ENCODE assay signal across 20 cellular contexts in the genomic region with DNA sequence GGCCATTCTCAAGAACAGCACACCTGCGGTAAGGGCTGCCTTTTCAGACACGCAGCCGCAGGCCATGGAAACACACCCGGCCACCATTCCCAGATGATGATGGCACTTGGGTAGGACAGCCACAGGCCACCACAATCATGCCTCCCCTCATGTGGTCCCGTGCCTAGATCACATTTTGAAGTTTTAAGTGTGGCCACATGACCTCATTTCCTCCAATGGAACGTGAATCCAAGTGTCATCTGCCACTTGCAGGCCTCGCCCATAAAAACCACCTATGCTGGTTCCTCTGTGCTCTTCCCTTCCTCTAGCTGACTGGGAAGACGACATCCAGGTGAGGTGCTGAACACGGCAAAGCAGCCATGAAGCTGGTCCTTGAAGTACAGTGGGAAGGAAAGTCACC. TPM values are rescaled to one million over a fixed set of nuclear protein-coding genes. Genes with fewer than 3 reads are reported as not detected.
DNase-seq lines count a peak whose midpoint lies in the region; ATAC-seq, FAIRE-seq and TF ChIP-seq lines count a peak whose summit lies in the region.
"Had no signal": no experiment of that assay in that cellular context is flagged by ENCODE, and none has a peak within 500 bp of the region (broad histone marks: within the 10 kb centered on the region; RNA-seq: fewer than 3 reads in every experiment).

No MANE protein-coding gene starts in this region.

- intact Hi-C loops in dendritic cell treated with granulocyte-macrophage colony-stimulating factor and Interleukin-4, amounts not matched to agents 40 ng/mL and 50 ng/mL, for 4 days (cut with micrococcal nuclease), result no loop called here

- H3K9me3 Mint-ChIP-seq in astrocyte (ENCODE audit: unreplicated experiment), result no peaks in the 10 kb centered on the region
- H3K9me3 Mint-ChIP-seq in dendritic cell treated with granulocyte-macrophage colony-stimulating factor and Interleukin-4, amounts not matched to agents 40 ng/mL and 50 ng/mL, for 4 days, result no peaks in the 10 kb centered on the region
- no peaks in the 10 kb centered on the region for H3K9me3 Mint-ChIP-seq in chondrocyte (ENCODE audit: low read depth)
- H3K9me3 Mint-ChIP-seq in nephron progenitor cell, result no peaks in the 10 kb centered on the region
- H3K9me3 Mint-ChIP-seq: CD14-positive monocyte; CD4-positive, alpha-beta T cell; CD8-positive, alpha-beta memory T cell; HFFc6 had no signal

- H3K9ac ChIP-seq in astrocyte (ENCODE audit: low read length), result no peak overlapping the region

- peaks cover 8% of the 10 kb centered on the region for H3K36me3 ChIP-seq in astrocyte (ENCODE audit: insufficient read depth, low read length)

- H3K4me1 Mint-ChIP-seq in astrocyte (ENCODE audit: low read depth, unreplicated experiment), result no peaks in the 10 kb centered on the region
- no peaks in the 10 kb centered on the region for H3K4me1 Mint-ChIP-seq in dendritic cell treated with granulocyte-macrophage colony-stimulating factor and Interleukin-4, amounts not matched to agents 40 ng/mL and 50 ng/mL, for 4 days (ENCODE audit: low read depth)
- H3K4me1 Mint-ChIP-seq in chondrocyte (ENCODE audit: low read depth), result peaks cover 5% of the 10 kb centered on the region
- H3K4me1 Mint-ChIP-seq in nephron progenitor cell, result peaks cover 4% of the 10 kb centered on the region
- H3K4me1 Mint-ChIP-seq: CD14-positive monocyte had no signal

- no peak overlapping the region for H3K4me3 ChIP-seq in astrocyte (ENCODE audit: insufficient read depth, low read depth, low read length)
- H3K4me3 ChIP-seq: GM12878, HAP-1 had no signal

- TF ChIP-seq EP300 in Ishikawa (IDR thresholded peaks at IDR 0.05; ENCODE audit: borderline replicate concordance), result no peak

- no peak overlapping the region for H2AFZ ChIP-seq in astrocyte (ENCODE audit: low read depth, low read length)

- H3K79me2 ChIP-seq in astrocyte (ENCODE audit: insufficient read depth, low read length), result no peaks in the 10 kb centered on the region

- H3K36me3 Mint-ChIP-seq in astrocyte (ENCODE audit: low read depth, unreplicated experiment) (peaks cover 52% of the 10 kb centered on the region), chondrocyte (ENCODE audit: low read depth) (peaks cover 42% of the 10 kb centered on the region), nephron progenitor cell (ENCODE audit: low read depth) (peaks cover 24% of the 10 kb centered on the region)
- H3K36me3 Mint-ChIP-seq in dendritic cell treated with granulocyte-macrophage colony-stimulating factor and Interleukin-4, amounts not matched to agents 40 ng/mL and 50 ng/mL, for 4 days (ENCODE audit: low read depth), result peaks cover 41% of the 10 kb centered on the region
- H3K36me3 Mint-ChIP-seq: CD8-positive, alpha-beta memory T cell had no signal

- H3K4me3 Mint-ChIP-seq in astrocyte (ENCODE audit: unreplicated experiment) (peak overlapping the region; percentile 40), chondrocyte (ENCODE audit: unreplicated experiment) (no peak overlapping the region), nephron progenitor cell (no peak overlapping the region)
- no peak overlapping the region for H3K4me3 Mint-ChIP-seq in dendritic cell treated with granulocyte-macrophage colony-stimulating factor and Interleukin-4, amounts not matched to agents 40 ng/mL and 50 ng/mL, for 4 days
- H3K4me3 Mint-ChIP-seq: CD14-positive monocyte; CD4-positive, alpha-beta T cell; CD8-positive, alpha-beta memory T cell; HFFc6 had no signal

- no peak for FAIRE-seq in astrocyte (lab: Jason Lieb, UNC)
- FAIRE-seq: D721Med, GM12878, GM18507, H54 had no signal

- TF ChIP-seq CTCF in astrocyte (IDR thresholded peaks at IDR 0.05; ENCODE audit: insufficient read depth, low read depth, low read length) (no peak), chondrocyte (IDR thresholded peaks at IDR 0.05) (no peak), nephron progenitor cell (IDR thresholded peaks at IDR 0.05) (no peak)

- H3K4me2 ChIP-seq in astrocyte (ENCODE audit: low read length), result no peak overlapping the region

- no peaks in the 10 kb centered on the region for H3K27me3 ChIP-seq in astrocyte (ENCODE audit: insufficient read depth, low read length)

- no peaks in the 10 kb centered on the region for H4K20me1 ChIP-seq in astrocyte (ENCODE audit: insufficient read depth, low read length)

- no peak for ATAC-seq in GM21526 (IDR thresholded peaks at IDR 0.05; ENCODE audit: low FRiP score, unreplicated experiment)
- ATAC-seq: GM12878 had no signal

- DNase-seq in astrocyte (ENCODE audit: low read depth) (no peak), NCI-H2107 (lab: John Stamatoyannopoulos, UW) (no peak), chondrocyte (ENCODE audit: low spot score) (no peak), nephron progenitor cell (no peak)
- DNase-seq: CD4-positive, alpha-beta T cell; CD8-positive, alpha-beta memory T cell; DMS 273 treated with DMSO at 0.1 percent for 48 hours; EL; GDM1; GOT3; HFFc6 had no signal

- H3K27ac ChIP-seq in astrocyte (ENCODE audit: low read depth, low read length), result no peak overlapping the region

- H3K27ac Mint-ChIP-seq in astrocyte (ENCODE audit: unreplicated experiment) (no peak overlapping the region), chondrocyte (ENCODE audit: unreplicated experiment) (no peak overlapping the region), nephron progenitor cell (no peak overlapping the region)
- peak overlapping the region; percentile 21 for H3K27ac Mint-ChIP-seq in dendritic cell treated with granulocyte-macrophage colony-stimulating factor and Interleukin-4, amounts not matched to agents 40 ng/mL and 50 ng/mL, for 4 days
- H3K27ac Mint-ChIP-seq: CD4-positive, alpha-beta T cell; CD8-positive, alpha-beta memory T cell; HFFc6 had no signal

- H3K4me1 ChIP-seq in astrocyte (ENCODE audit: insufficient read depth, low read length), result no peaks in the 10 kb centered on the region

- no peaks in the 10 kb centered on the region for H3K27me3 Mint-ChIP-seq in astrocyte (ENCODE audit: low read depth, unreplicated experiment)
- H3K27me3 Mint-ChIP-seq in dendritic cell treated with granulocyte-macrophage colony-stimulating factor and Interleukin-4, amounts not matched to agents 40 ng/mL and 50 ng/mL, for 4 days, result no peaks in the 10 kb centered on the region
- no peaks in the 10 kb centered on the region for H3K27me3 Mint-ChIP-seq in chondrocyte (ENCODE audit: low read depth)
- H3K27me3 Mint-ChIP-seq in nephron progenitor cell (ENCODE audit: low read depth, poor library complexity), result peaks cover 7% of the 10 kb centered on the region
- H3K27me3 Mint-ChIP-seq: CD4-positive, alpha-beta T cell; CD8-positive, alpha-beta memory T cell had no signal

- H3K9me3 ChIP-seq in astrocyte (ENCODE audit: insufficient read depth, low read depth, low read length), result no peaks in the 10 kb centered on the region
- H3K9me3 ChIP-seq: HAP-1 had no signal

- no peak for TF ChIP-seq RAD21 in Ishikawa (IDR thresholded peaks at IDR 0.05; ENCODE audit: low read depth)

TF ChIP-seq in Ishikawa, 13 proteins besides CTCF, POLR2A, EP300 and RAD21:
- no peak for TF ChIP-seq CEBPB (IDR thresholded peaks at IDR 0.05)
- 0 out of 2 replicates have a peak, but pooled peaks have one; percentile 23 for TF ChIP-seq USF1 (IDR thresholded peaks at IDR 0.05)

RNA-seq across cellular contexts. Expression of gene SLC25A1, which starts 44.6 kb away (rescaled TPM):
- total RNA-seq in astrocyte, result 84.5 and 97.9 TPM in 2 replicates
- total RNA-seq in chondrocyte, result 101 to 111 TPM (median 107 TPM) in 3 replicates
